In genomic region chr3:65030847-65031463, GRCh38 we compare ENCODE assay signal across 14 cellular contexts.
DNase-seq lines count a peak whose midpoint lies in the region; ATAC-seq, FAIRE-seq and TF ChIP-seq lines count a peak whose summit lies in the region.
"Had no signal": no experiment of that assay in that cellular context is flagged by ENCODE, and none has a peak within 500 bp of the region (broad histone marks: within the 10 kb centered on the region; RNA-seq: fewer than 3 reads in every experiment).

No MANE protein-coding gene starts in this region.

- DNase-seq in COLO829 (ENCODE audit: low spot score) (peak; percentile 69), KBM-7 (peak; percentile 1), astrocyte (ENCODE audit: low read depth) (peak; percentile 98), kidney tubule cell (ENCODE audit: low spot score) (peak; percentile 91), Right ventricle myocardium superior (no peak), progenitor cell of endocrine pancreas (ENCODE audit: low spot score, unreplicated experiment) (no peak), frontal cortex (ENCODE audit: low spot score in 2 of 2) (no peak)
- DNase-seq: activated CD4-positive, alpha-beta memory T cell treated with anti-CD3 and anti-CD28 coated beads for 36 hours; CD8-positive, alpha-beta memory T cell; NCI-H446 had no signal

- in situ Hi-C loops in KBM-7 (cut with MboI; ENCODE audit: low pct_unique_long_range_greater_than_20kb, low sequenced_read_pairs): no loop called here

- peaks cover 23% of the 10 kb centered on the region for H3K4me1 Mint-ChIP-seq in astrocyte (ENCODE audit: low read depth, unreplicated experiment)
- no peaks in the 10 kb centered on the region for H3K4me1 Mint-ChIP-seq in progenitor cell of endocrine pancreas (ENCODE audit: low read depth)
- H3K4me1 Mint-ChIP-seq: CD8-positive, alpha-beta memory T cell had no signal

- H3K9me3 Mint-ChIP-seq in astrocyte (ENCODE audit: unreplicated experiment) (peaks cover 2% of the 10 kb centered on the region), progenitor cell of endocrine pancreas (ENCODE audit: low read depth) (no peaks in the 10 kb centered on the region)

- ATAC-seq in Right ventricle myocardium superior (ENCODE audit: poor library complexity): no peak
- no peak for ATAC-seq in HG03159 (IDR thresholded peaks at IDR 0.05; ENCODE audit: unreplicated experiment)
- ATAC-seq: left lobe of liver had no signal

- H3K36me3 Mint-ChIP-seq in astrocyte (ENCODE audit: low read depth, unreplicated experiment) (no peaks in the 10 kb centered on the region), progenitor cell of endocrine pancreas (ENCODE audit: insufficient read depth) (no peaks in the 10 kb centered on the region)
- H3K36me3 Mint-ChIP-seq: activated CD4-positive, alpha-beta memory T cell treated with anti-CD3 and anti-CD28 coated beads for 36 hours; CD8-positive, alpha-beta memory T cell had no signal

- H3K27ac Mint-ChIP-seq in astrocyte (ENCODE audit: unreplicated experiment) (peak overlapping the region; percentile 75), progenitor cell of endocrine pancreas (no peak overlapping the region)
- H3K27ac Mint-ChIP-seq: activated CD4-positive, alpha-beta memory T cell treated with anti-CD3 and anti-CD28 coated beads for 36 hours; CD8-positive, alpha-beta memory T cell had no signal

- no peak for TF ChIP-seq CTCF in astrocyte (IDR thresholded peaks at IDR 0.05; ENCODE audit: insufficient read depth, low read depth, low read length)
- TF ChIP-seq CTCF in progenitor cell of endocrine pancreas (IDR thresholded peaks at IDR 0.05; ENCODE audit: unreplicated experiment): no peak

- intact Hi-C loops in Right ventricle myocardium superior (cut with DNase I): no loop called here

- no peak overlapping the region for H3K4me3 ChIP-seq in astrocyte (ENCODE audit: insufficient read depth, low read depth, low read length)
- H3K4me3 ChIP-seq: SK-N-MC had no signal

- no peaks in the 10 kb centered on the region for H3K27me3 ChIP-seq in astrocyte (ENCODE audit: insufficient read depth, low read length)

- peak overlapping the region; percentile 28 for H3K27ac ChIP-seq in astrocyte (ENCODE audit: low read depth, low read length)
- H3K27ac ChIP-seq: parathyroid adenoma, SK-N-MC had no signal

- no peak overlapping the region for H2AFZ ChIP-seq in astrocyte (ENCODE audit: low read depth, low read length)
- H2AFZ ChIP-seq: parathyroid adenoma had no signal

- H4K20me1 ChIP-seq in astrocyte (ENCODE audit: insufficient read depth, low read length): no peaks in the 10 kb centered on the region

- peak overlapping the region; percentile 63 for H3K4me2 ChIP-seq in astrocyte (ENCODE audit: low read length)

- FAIRE-seq in astrocyte (lab: Jason Lieb, UNC) (peak; percentile 81), frontal cortex (lab: Jason Lieb, UNC) (no peak)

- no peaks in the 10 kb centered on the region for H3K36me3 ChIP-seq in astrocyte (ENCODE audit: insufficient read depth, low read length)

- peaks cover 11% of the 10 kb centered on the region for H3K4me1 ChIP-seq in astrocyte (ENCODE audit: insufficient read depth, low read length)
- H3K4me1 ChIP-seq: parathyroid adenoma had no signal

- H3K9me3 ChIP-seq in astrocyte (ENCODE audit: insufficient read depth, low read depth, low read length): no peaks in the 10 kb centered on the region

- no peak overlapping the region for H3K9ac ChIP-seq in astrocyte (ENCODE audit: low read length)
- H3K9ac ChIP-seq: parathyroid adenoma had no signal

- H3K79me2 ChIP-seq in astrocyte (ENCODE audit: insufficient read depth, low read length): no peaks in the 10 kb centered on the region
- H3K79me2 ChIP-seq: parathyroid adenoma had no signal

- H3K4me3 Mint-ChIP-seq in astrocyte (ENCODE audit: unreplicated experiment): no peak overlapping the region
- H3K4me3 Mint-ChIP-seq in progenitor cell of endocrine pancreas (ENCODE audit: low read depth): no peak overlapping the region
- H3K4me3 Mint-ChIP-seq: activated CD4-positive, alpha-beta memory T cell treated with anti-CD3 and anti-CD28 coated beads for 36 hours; CD8-positive, alpha-beta memory T cell had no signal

- H3K27me3 Mint-ChIP-seq in astrocyte (ENCODE audit: low read depth, unreplicated experiment) (no peaks in the 10 kb centered on the region), progenitor cell of endocrine pancreas (no peaks in the 10 kb centered on the region)
- H3K27me3 Mint-ChIP-seq: activated CD4-positive, alpha-beta memory T cell treated with anti-CD3 and anti-CD28 coated beads for 36 hours; CD8-positive, alpha-beta memory T cell had no signal

Comparison
In these comparisons a context has a peak if more than half of its experiments do, and no peak if none do; other contexts are left out.
1. DNase-seq: peak in COLO829 (single experiment), KBM-7 (single experiment), astrocyte (single experiment) and kidney tubule cell (single experiment); none in Right ventricle myocardium superior (single experiment), progenitor cell of endocrine pancreas (single experiment) and frontal cortex (0 of 2).